9 cellular contexts compared by ENCODE assay signal in genomic region chr18:62450546-62451395, GRCh38.
DNase-seq lines count a peak whose midpoint lies in the region; ATAC-seq and TF ChIP-seq lines count a peak whose summit lies in the region.
"Had no signal": no experiment of that assay in that cellular context is flagged by ENCODE, and none has a peak within 500 bp of the region (broad histone marks: within the 10 kb centered on the region; RNA-seq: fewer than 3 reads in every experiment).

No MANE protein-coding gene starts in this region.

- peak overlapping the region; percentile 54 to 75 for H3K27ac ChIP-seq in coronary artery
- peak overlapping the region; percentile 38 for H3K27ac ChIP-seq in lower lobe of right lung

- peaks cover 28% of the 10 kb centered on the region for H3K4me1 ChIP-seq in lower lobe of right lung

- no peak overlapping the region for H3K4me3 Mint-ChIP-seq in activated naive CD4-positive, alpha-beta T cell treated with anti-CD3 and anti-CD28 coated beads, Interleukin-2, amount 10 ng/mL, durations not matched to agents 7 days and 5 days
- H3K4me3 Mint-ChIP-seq: CD8-positive, alpha-beta T cell had no signal

- no peaks in the 10 kb centered on the region for H3K36me3 ChIP-seq in lower lobe of right lung

- DNase-seq in activated CD4-positive, alpha-beta T cell treated with anti-CD3 and anti-CD28 coated beads for 48 hours: peak; percentile 26
- no peak for DNase-seq in activated CD4-positive, alpha-beta T cell treated with anti-CD3 and anti-CD28 coated beads, Interleukin-2, amount 50 U/mL, for 48 hours
- DNase-seq in NOMO-1 (lab: John Stamatoyannopoulos, UW; ENCODE audit: unreplicated experiment in 2 of 2): peak; percentile 84 to 87
- peak; percentile 90 for DNase-seq in coronary artery (ENCODE audit: low spot score)
- peak; percentile 77 for DNase-seq in lower lobe of right lung
- no peak for DNase-seq in activated naive CD4-positive, alpha-beta T cell treated with anti-CD3 and anti-CD28 coated beads, Interleukin-2, amount 10 ng/mL, durations not matched to agents 7 days and 5 days

- intact Hi-C loops in lower lobe of right lung (cut with DNase I): no loop called here

- no peaks in the 10 kb centered on the region for H3K9me3 ChIP-seq in lower lobe of right lung

- ATAC-seq in lower lobe of right lung (peak; percentile 77 to 78), HG02571 (IDR thresholded peaks at IDR 0.05; ENCODE audit: unreplicated experiment) (no peak), HG02884 (IDR thresholded peaks at IDR 0.05; ENCODE audit: unreplicated experiment) (no peak)
- ATAC-seq: CD8-positive, alpha-beta T cell had no signal

- CTCF ChIA-PET in activated naive CD4-positive, alpha-beta T cell treated with anti-CD3 and anti-CD28 coated beads, Interleukin-2, amount 10 ng/mL, durations not matched to agents 7 days and 5 days (lab: Charles Lee): interaction anchor here (0.8 kb wide), 2 partner anchors 25 kb away, joined by 3 to 5 read pairs; no protein-coding TSS in a partner anchor

- peaks cover 2% of the 10 kb centered on the region for H3K9me3 Mint-ChIP-seq in activated naive CD4-positive, alpha-beta T cell treated with anti-CD3 and anti-CD28 coated beads, Interleukin-2, amount 10 ng/mL, durations not matched to agents 7 days and 5 days
- H3K9me3 Mint-ChIP-seq: CD8-positive, alpha-beta T cell had no signal

- H3K4me3 ChIP-seq in coronary artery (peak overlapping the region; percentile 43), lower lobe of right lung (no peak overlapping the region)

- TF ChIP-seq CTCF in coronary artery (IDR thresholded peaks at IDR 0.05): no peak
- TF ChIP-seq CTCF in lower lobe of right lung (IDR thresholded peaks at IDR 0.05): no peak

- peaks cover 12% of the 10 kb centered on the region for H3K4me1 Mint-ChIP-seq in activated naive CD4-positive, alpha-beta T cell treated with anti-CD3 and anti-CD28 coated beads, Interleukin-2, amount 10 ng/mL, durations not matched to agents 7 days and 5 days

- H3K27me3 Mint-ChIP-seq in activated naive CD4-positive, alpha-beta T cell treated with anti-CD3 and anti-CD28 coated beads, Interleukin-2, amount 10 ng/mL, durations not matched to agents 7 days and 5 days: peaks cover 20% of the 10 kb centered on the region

- no peak overlapping the region for H3K27ac Mint-ChIP-seq in activated naive CD4-positive, alpha-beta T cell treated with anti-CD3 and anti-CD28 coated beads, Interleukin-2, amount 10 ng/mL, durations not matched to agents 7 days and 5 days
- H3K27ac Mint-ChIP-seq: CD8-positive, alpha-beta T cell had no signal

- no peaks in the 10 kb centered on the region for H3K27me3 ChIP-seq in lower lobe of right lung (ENCODE audit: low read depth)

- no peaks in the 10 kb centered on the region for H3K36me3 Mint-ChIP-seq in activated naive CD4-positive, alpha-beta T cell treated with anti-CD3 and anti-CD28 coated beads, Interleukin-2, amount 10 ng/mL, durations not matched to agents 7 days and 5 days
- H3K36me3 Mint-ChIP-seq: CD8-positive, alpha-beta T cell had no signal

Comparison
In these comparisons a context has a peak if more than half of its experiments do, and no peak if none do; other contexts are left out.
1. DNase-seq: peak in activated CD4-positive, alpha-beta T cell treated with anti-CD3 and anti-CD28 coated beads for 48 hours (single experiment), NOMO-1 (2 of 2), coronary artery (single experiment) and lower lobe of right lung (single experiment); none in activated CD4-positive, alpha-beta T cell treated with anti-CD3 and anti-CD28 coated beads, Interleukin-2, amount 50 U/mL, for 48 hours (0 of 2) and activated naive CD4-positive, alpha-beta T cell treated with anti-CD3 and anti-CD28 coated beads, Interleukin-2, amount 10 ng/mL, durations not matched to agents 7 days and 5 days (single experiment).
2. ATAC-seq: peak in lower lobe of right lung (2 of 2); none in HG02571 (single experiment) and HG02884 (single experiment).